1 cellular context compared by ENCODE assay signal in the genomic region with DNA sequence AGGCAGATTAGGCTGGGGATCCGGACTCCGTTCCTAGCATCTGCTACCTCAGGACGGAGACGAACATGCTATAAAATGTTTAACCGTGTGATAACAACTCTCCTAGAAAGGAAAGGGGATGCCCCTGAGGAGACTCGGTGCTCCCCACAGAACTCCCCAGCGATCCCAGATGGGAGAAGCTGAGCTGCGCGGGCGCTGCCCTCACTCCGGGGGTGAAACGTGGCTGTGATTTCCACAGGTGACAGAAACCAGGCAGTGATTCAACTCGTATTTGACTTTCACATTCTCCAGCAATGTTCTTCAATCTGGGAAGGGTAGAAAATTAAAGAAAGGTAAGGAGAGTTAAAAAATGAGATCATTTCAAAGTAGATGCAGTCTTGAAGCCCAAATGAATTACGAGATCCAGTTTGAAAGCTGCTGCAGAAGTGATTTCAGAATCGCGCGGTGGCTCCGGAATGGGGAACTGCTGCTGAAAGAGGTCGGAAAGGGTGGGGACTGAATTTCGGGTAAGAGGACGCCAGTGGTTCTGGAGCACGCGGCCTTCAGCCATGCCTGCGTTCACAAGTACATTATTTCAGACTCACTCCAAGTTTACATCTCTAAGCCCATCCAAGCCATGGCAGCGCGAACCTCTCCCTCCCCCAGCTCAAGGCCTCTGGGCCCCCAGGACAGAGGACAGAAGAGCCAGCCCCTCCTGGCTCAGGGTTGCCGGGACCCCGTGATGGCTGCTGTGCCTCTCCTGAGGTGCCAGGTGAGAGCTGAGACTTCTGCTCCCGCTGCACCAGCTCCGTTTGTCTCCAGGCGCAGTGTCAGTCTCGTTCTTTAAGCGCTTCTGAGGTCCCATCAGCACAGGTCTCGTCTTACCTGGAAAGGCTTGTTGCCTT.
TF ChIP-seq lines count a peak whose summit lies in the region.

No MANE protein-coding gene starts in this region.

TF ChIP-seq in IMR-90, 13 proteins besides CTCF, POLR2A, EP300 and RAD21 (continued from another document):
- TF ChIP-seq MXI1 (IDR thresholded peaks at IDR 0.05; ENCODE audit: borderline replicate concordance, low read depth, low read length) (no peak; the same call in 1 of the 2 replicates), MAZ (IDR thresholded peaks at IDR 0.05; ENCODE audit: borderline replicate concordance, low read depth, low read length) (no peak), NFE2L2 (IDR thresholded peaks at IDR 0.05; ENCODE audit: low read depth, low read length) (no peak), CEBPB (IDR thresholded peaks at IDR 0.05; ENCODE audit: low read depth, low read length) (no peak), FOS (IDR thresholded peaks at IDR 0.05; ENCODE audit: low read depth, low read length) (no peak), RFX5 (IDR thresholded peaks at IDR 0.05; ENCODE audit: low read depth, low read length) (no peak)
- TF ChIP-seq, protein P1, sequence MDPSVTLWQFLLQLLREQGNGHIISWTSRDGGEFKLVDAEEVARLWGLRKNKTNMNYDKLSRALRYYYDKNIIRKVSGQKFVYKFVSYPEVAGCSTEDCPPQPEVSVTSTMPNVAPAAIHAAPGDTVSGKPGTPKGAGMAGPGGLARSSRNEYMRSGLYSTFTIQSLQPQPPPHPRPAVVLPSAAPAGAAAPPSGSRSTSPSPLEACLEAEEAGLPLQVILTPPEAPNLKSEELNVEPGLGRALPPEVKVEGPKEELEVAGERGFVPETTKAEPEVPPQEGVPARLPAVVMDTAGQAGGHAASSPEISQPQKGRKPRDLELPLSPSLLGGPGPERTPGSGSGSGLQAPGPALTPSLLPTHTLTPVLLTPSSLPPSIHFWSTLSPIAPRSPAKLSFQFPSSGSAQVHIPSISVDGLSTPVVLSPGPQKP (IDR thresholded peaks at IDR 0.05; ENCODE audit: borderline replicate concordance, low read depth, low read length): no peak
